Comparison of ENCODE assay signal across 17 cellular contexts in genomic region chr17:2700491-2701141, GRCh38. TPM values are rescaled to one million over a fixed set of nuclear protein-coding genes. Genes with fewer than 3 reads are reported as not detected.
DNase-seq lines count a peak whose midpoint lies in the region; ATAC-seq, FAIRE-seq and TF ChIP-seq lines count a peak whose summit lies in the region.
"Had no signal": no experiment of that assay in that cellular context is flagged by ENCODE, and none has a peak within 500 bp of the region (broad histone marks: within the 10 kb centered on the region; RNA-seq: fewer than 3 reads in every experiment).

No MANE protein-coding gene starts in this region.

- no peak overlapping the region for H3K4me2 ChIP-seq in osteoblast (ENCODE audit: insufficient read depth, low read length)

- H4K20me1 ChIP-seq in osteoblast (ENCODE audit: insufficient read depth, low read length), result peaks cover 26% of the 10 kb centered on the region

- peaks cover 2% of the 10 kb centered on the region for H3K4me1 ChIP-seq in osteoblast (ENCODE audit: insufficient read depth, low read length)

- H3K9me3 ChIP-seq in osteoblast (ENCODE audit: low read depth, low read length), result no peaks in the 10 kb centered on the region

- ATAC-seq in GM18870 (IDR thresholded peaks at IDR 0.05; ENCODE audit: unreplicated experiment), result no peak
- ATAC-seq: activated T-cell treated with anti-CD3 and anti-CD28 coated beads, Interleukin-2, amount 50 U/mL, for 4 hours; esophagus mucosa had no signal

- no peak overlapping the region for H3K27ac ChIP-seq in osteoblast (ENCODE audit: low read depth, low read length)
- H3K27ac ChIP-seq: HL-60 had no signal

- no peak overlapping the region for H2AFZ ChIP-seq in osteoblast (ENCODE audit: low read length)

- H3K27me3 ChIP-seq in osteoblast (ENCODE audit: insufficient read depth, low read length), result no peaks in the 10 kb centered on the region

- H3K36me3 ChIP-seq in osteoblast (ENCODE audit: insufficient read depth, low read length), result peaks cover 34% of the 10 kb centered on the region

- FAIRE-seq in GM19239 (lab: Jason Lieb, UNC), result no peak

- peaks cover 20% of the 10 kb centered on the region for H3K79me2 ChIP-seq in osteoblast (ENCODE audit: insufficient read depth, low read length)

- TF ChIP-seq CTCF in osteoblast (IDR thresholded peaks at IDR 0.05; ENCODE audit: extremely low read depth, low read depth, low read length), result no peak

- DNase-seq in NCI-H748 treated with DMSO at 0.1 percent for 48 hours (lab: John Stamatoyannopoulos, UW), result peak; percentile 93
- no peak for DNase-seq in NCI-H748 (lab: John Stamatoyannopoulos, UW; ENCODE audit: unreplicated experiment)
- DNase-seq in GM19239 (ENCODE audit: insufficient read length, low spot score), result peak; percentile 6
- DNase-seq in SKM-1 (lab: John Stamatoyannopoulos, UW; ENCODE audit: unreplicated experiment), result peak; percentile 100
- DNase-seq in osteoblast (ENCODE audit: insufficient read length, low spot score, missing footprints), result peak; percentile 70
- DNase-seq in UCSD-AML1 (lab: John Stamatoyannopoulos, UW; ENCODE audit: unreplicated experiment), result no peak
- DNase-seq: activated T-cell treated with anti-CD3 and anti-CD28 coated beads, Interleukin-2, amount 50 U/mL, for 4 hours; amniotic stem cell; C1 segment of cervical spinal cord; GF-D8; hypothalamus; NCI-H524 treated with DMSO at 0.1 percent for 48 hours had no signal

- H3K4me3 ChIP-seq in osteoblast (ENCODE audit: insufficient read depth, low read length), result no peak overlapping the region

RNA-seq across cellular contexts. Expression of gene CLUH, which starts 10.9 kb away (rescaled TPM):
- total RNA-seq in osteoblast, result 36.2 and 41.6 TPM in 2 replicates

RNA-seq across cellular contexts. Expression of gene CCDC92B, which starts 48.8 kb away (rescaled TPM):
- total RNA-seq in osteoblast, result not detected in 2 replicates
- total RNA-seq: LHCN-M2, lung microvascular endothelial cell had no signal

Comparison
In these comparisons a context has a peak if more than half of its experiments do, and no peak if none do; other contexts are left out.
1. DNase-seq: peak in NCI-H748 treated with DMSO at 0.1 percent for 48 hours (single experiment), GM19239 (single experiment), SKM-1 (single experiment) and osteoblast (single experiment); none in NCI-H748 (single experiment) and UCSD-AML1 (single experiment).